In genomic region chr17:44112284-44113280, GRCh38 we compare ENCODE assay signal across 16 cellular contexts. TPM values are rescaled to one million over a fixed set of nuclear protein-coding genes. Genes with fewer than 3 reads are reported as not detected.
A peak's percentile ranks its signal among the peaks of the same experiment; 100 is the strongest.
DNase-seq lines count a peak whose midpoint lies in the region; ATAC-seq and TF ChIP-seq lines count a peak whose summit lies in the region.
"Had no signal": no experiment of that assay in that cellular context is flagged by ENCODE, and none has a peak within 500 bp of the region (broad histone marks: within the 10 kb centered on the region; RNA-seq: fewer than 3 reads in every experiment).

No MANE protein-coding gene starts in this region.

- H3K4me1 ChIP-seq in thyroid gland: peaks cover 34 to 61% of the 10 kb centered on the region in 2 donors

- no peak overlapping the region for H3K4me3 Mint-ChIP-seq in dendritic cell treated with granulocyte-macrophage colony-stimulating factor and Interleukin-4, amounts not matched to agents 40 ng/mL and 50 ng/mL, for 4 days
- peak overlapping the region in 6 of 8 donors; percentile 29 to 86 (median 60) for H3K4me3 Mint-ChIP-seq in naive B cell
- H3K4me3 Mint-ChIP-seq: stimulated activated naive CD8-positive, alpha-beta T cell treated with anti-CD3 and anti-CD28 coated beads, Interleukin-15, Interleukin-2, amounts not matched to agents 100 ng/mL and 50 ng/mL, for 24 hours had no signal

- peaks cover 67% of the 10 kb centered on the region for H3K36me3 Mint-ChIP-seq in dendritic cell treated with granulocyte-macrophage colony-stimulating factor and Interleukin-4, amounts not matched to agents 40 ng/mL and 50 ng/mL, for 4 days (ENCODE audit: low read depth)
- no peaks in the 10 kb centered on the region for H3K36me3 Mint-ChIP-seq in naive B cell

- TF ChIP-seq POLR2A in thyroid gland (IDR thresholded peaks at IDR 0.05): no peak

- no peak for ATAC-seq in naive B cell (ENCODE audit: low read depth in 2 of 2)

- H3K4me3 ChIP-seq in thyroid gland (replicated peaks in 1 of 3) (no peak overlapping the region), brain microvascular endothelial cell (ENCODE audit: low read depth, low read length) (no peak overlapping the region)

- no peaks in the 10 kb centered on the region for H3K9me3 ChIP-seq in thyroid gland

- H3K9me3 Mint-ChIP-seq in dendritic cell treated with granulocyte-macrophage colony-stimulating factor and Interleukin-4, amounts not matched to agents 40 ng/mL and 50 ng/mL, for 4 days: no peaks in the 10 kb centered on the region
- H3K9me3 Mint-ChIP-seq in naive B cell: no peaks in the 10 kb centered on the region
- H3K9me3 Mint-ChIP-seq: stimulated activated naive CD8-positive, alpha-beta T cell treated with anti-CD3 and anti-CD28 coated beads, Interleukin-15, Interleukin-2, amounts not matched to agents 100 ng/mL and 50 ng/mL, for 24 hours had no signal

- peaks cover 66% of the 10 kb centered on the region for H3K4me1 Mint-ChIP-seq in dendritic cell treated with granulocyte-macrophage colony-stimulating factor and Interleukin-4, amounts not matched to agents 40 ng/mL and 50 ng/mL, for 4 days (ENCODE audit: low read depth)
- peaks cover 46 to 77% (median 55%) of the 10 kb centered on the region in 3 donors for H3K4me1 Mint-ChIP-seq in naive B cell

- H3K27me3 Mint-ChIP-seq in dendritic cell treated with granulocyte-macrophage colony-stimulating factor and Interleukin-4, amounts not matched to agents 40 ng/mL and 50 ng/mL, for 4 days: no peaks in the 10 kb centered on the region
- no peaks in the 10 kb centered on the region for H3K27me3 Mint-ChIP-seq in naive B cell
- H3K27me3 Mint-ChIP-seq: stimulated activated naive CD8-positive, alpha-beta T cell treated with anti-CD3 and anti-CD28 coated beads, Interleukin-15, Interleukin-2, amounts not matched to agents 100 ng/mL and 50 ng/mL, for 24 hours had no signal

- peak overlapping the region; percentile 73 for H3K27ac Mint-ChIP-seq in dendritic cell treated with granulocyte-macrophage colony-stimulating factor and Interleukin-4, amounts not matched to agents 40 ng/mL and 50 ng/mL, for 4 days
- peak overlapping the region in 4 of 6 donors; percentile 56 to 75 (median 66) for H3K27ac Mint-ChIP-seq in naive B cell

- H3K27me3 ChIP-seq in thyroid gland (no peaks in the 10 kb centered on the region), brain microvascular endothelial cell (replicated peaks) (no peaks in the 10 kb centered on the region)

- in situ Hi-C loops in brain microvascular endothelial cell (cut with HindIII; ENCODE audit: low pct_ligation_motif_present, low sequenced_read_pairs): no loop called here

- H3K36me3 ChIP-seq in thyroid gland: peaks cover 4 to 8% of the 10 kb centered on the region in 2 donors
- no peaks in the 10 kb centered on the region for H3K36me3 ChIP-seq in brain microvascular endothelial cell (replicated peaks)

- intact Hi-C loops in dendritic cell treated with granulocyte-macrophage colony-stimulating factor and Interleukin-4, amounts not matched to agents 40 ng/mL and 50 ng/mL, for 4 days (cut with micrococcal nuclease): loop anchor here (10.0 kb wide), 1 partner anchor 98 kb away; the partner anchor contains the start of gene TMEM101
- intact Hi-C loops in thyroid gland (cut with DNase I): no loop called here

- peak; percentile 40 for DNase-seq in DMS 273 (lab: John Stamatoyannopoulos, UW; ENCODE audit: unreplicated experiment)
- no peak for DNase-seq in DMS 273 treated with DMSO at 0.1 percent for 48 hours (lab: John Stamatoyannopoulos, UW)
- no peak for DNase-seq in naive B cell
- peak; percentile 76 to 78 for DNase-seq in thyroid gland
- no peak for DNase-seq in GF-D8 (lab: John Stamatoyannopoulos, UW)
- no peak for DNase-seq in NCI-H82 (lab: John Stamatoyannopoulos, UW)
- DNase-seq in brain microvascular endothelial cell: no peak
- DNase-seq: activated CD4-positive, alpha-beta T cell treated with anti-CD3 and anti-CD28 coated beads for 48 hours; activated naive CD4-positive, alpha-beta T cell; DND-41; effector CD8-positive, alpha-beta T cell; NCI-H226 had no signal

- TF ChIP-seq CTCF in thyroid gland (IDR thresholded peaks at IDR 0.05): no peak
- no peak for TF ChIP-seq CTCF in brain microvascular endothelial cell (IDR thresholded peaks at IDR 0.05; ENCODE audit: low read depth, low read length, missing control alignments)

- H3K27ac ChIP-seq in thyroid gland (peak overlapping the region; percentile 73 to 84 (median 76)), brain microvascular endothelial cell (no peak overlapping the region)

- WGBS in thyroid gland, 2 donors: 72 to 75% methylated on average over 3 to 4 of the region's 4 CpGs

RNA-seq across cellular contexts. Expression of gene HDAC5, which starts 10.9 kb away (rescaled TPM):
- 10 to 100 TPM; 27.5 to 79.5 (median 41.2) TPM for polyA plus RNA-seq in naive B cell (ENCODE audit: low read depth in 6 of 6)
- total RNA-seq in thyroid gland: 100 to 1,000 TPM in 2 of 4 donors, 10 to 100 TPM in 2; 69.5 to 142 (median 107) TPM

RNA-seq across cellular contexts. Expression of gene HROB, which starts 29.1 kb away (rescaled TPM):
- polyA plus RNA-seq in naive B cell (ENCODE audit: low read depth in 6 of 6): 1 to 10 TPM in 3 of 6 donors, under 1 TPM in 2, not detected in 1; 0.63 to 1.4 (median 1.2) TPM
- 1 to 10 TPM in 1 of 4 donors, under 1 TPM in 3; 0.20 to 1.1 (median 0.30) TPM for total RNA-seq in thyroid gland

RNA-seq across cellular contexts. Expression of gene G6PC3, which starts 42.0 kb away (rescaled TPM):
- 10 to 100 TPM; 19.2 to 28.0 (median 24.6) TPM for polyA plus RNA-seq in naive B cell (ENCODE audit: low read depth in 6 of 6)
- total RNA-seq in thyroid gland: 100 to 1,000 TPM in 2 of 4 donors, 10 to 100 TPM in 2; 41.4 to 104 (median 80.8) TPM

RNA-seq across cellular contexts. Expression of gene LSM12, which starts 46.1 kb away (rescaled TPM):
- 10 to 100 TPM; 48.1 to 99.0 (median 80.5) TPM for polyA plus RNA-seq in naive B cell (ENCODE audit: low read depth in 6 of 6)
- 10 to 100 TPM; 41.3 to 47.2 (median 43.8) TPM for total RNA-seq in thyroid gland

RNA-seq across cellular contexts. Expression of gene ASB16, which starts 57.9 kb away (rescaled TPM):
- polyA plus RNA-seq in naive B cell (ENCODE audit: low read depth in 6 of 6): under 1 TPM in 4 of 6 donors, not detected in 2; 0.19 to 0.43 (median 0.31) TPM
- total RNA-seq in thyroid gland: 1 to 10 TPM; 1.4 to 2.4 (median 1.7) TPM
- total RNA-seq: A172, SK-MEL-5 had no signal

Comparison
In these comparisons a context has a peak if more than half of its experiments do, and no peak if none do; other contexts are left out.
1. DNase-seq: peak in DMS 273 (single experiment) and thyroid gland (2 of 2); none in DMS 273 treated with DMSO at 0.1 percent for 48 hours (single experiment), naive B cell (single experiment), GF-D8 (single experiment), NCI-H82 (single experiment) and brain microvascular endothelial cell (single experiment).